In genomic region chr4:3308691-3309090, GRCh38 we compare ENCODE assay signal across 17 cellular contexts. TPM values are rescaled to one million over a fixed set of nuclear protein-coding genes. Genes with fewer than 3 reads are reported as not detected.
DNase-seq lines count a peak whose midpoint lies in the region; ATAC-seq, FAIRE-seq and TF ChIP-seq lines count a peak whose summit lies in the region.
"Had no signal": no experiment of that assay in that cellular context is flagged by ENCODE, and none has a peak within 500 bp of the region (broad histone marks: within the 10 kb centered on the region; RNA-seq: fewer than 3 reads in every experiment).

No MANE protein-coding gene starts in this region.

- no peak overlapping the region for H3K27ac Mint-ChIP-seq in activated naive CD4-positive, alpha-beta T cell treated with anti-CD3 and anti-CD28 coated beads, Interleukin-2, amount 10 ng/mL, durations not matched to agents 7 days and 5 days
- H3K27ac Mint-ChIP-seq: activated naive CD8-positive, alpha-beta T cell treated with anti-CD3 and anti-CD28 coated beads, Interleukin-2, amount 50 U/mL, for 24 hours; B cell had no signal

- no peaks in the 10 kb centered on the region for H3K27me3 ChIP-seq in tibial artery

- peaks cover 77% of the 10 kb centered on the region for H3K27me3 Mint-ChIP-seq in activated naive CD4-positive, alpha-beta T cell treated with anti-CD3 and anti-CD28 coated beads, Interleukin-2, amount 10 ng/mL, durations not matched to agents 7 days and 5 days
- H3K27me3 Mint-ChIP-seq: B cell; central memory CD8-positive, alpha-beta T cell had no signal

- no peak overlapping the region for H3K4me3 Mint-ChIP-seq in activated naive CD4-positive, alpha-beta T cell treated with anti-CD3 and anti-CD28 coated beads, Interleukin-2, amount 10 ng/mL, durations not matched to agents 7 days and 5 days
- H3K4me3 Mint-ChIP-seq: activated naive CD8-positive, alpha-beta T cell treated with anti-CD3 and anti-CD28 coated beads, Interleukin-2, amount 50 U/mL, for 24 hours; B cell; central memory CD8-positive, alpha-beta T cell had no signal

- no peak overlapping the region for H3K4me3 ChIP-seq in kidney (ENCODE audit: low read length in 2 of 2)
- H3K4me3 ChIP-seq in tibial artery, result no peak overlapping the region

- peaks cover 26% of the 10 kb centered on the region for H3K4me1 Mint-ChIP-seq in activated naive CD4-positive, alpha-beta T cell treated with anti-CD3 and anti-CD28 coated beads, Interleukin-2, amount 10 ng/mL, durations not matched to agents 7 days and 5 days

- ATAC-seq in GM19397 (IDR thresholded peaks at IDR 0.05; ENCODE audit: unreplicated experiment) (no peak), HG03571 (IDR thresholded peaks at IDR 0.05; ENCODE audit: unreplicated experiment) (no peak)
- ATAC-seq: activated naive CD8-positive, alpha-beta T cell treated with anti-CD3 and anti-CD28 coated beads, Interleukin-2, amount 50 U/mL, for 24 hours; naive thymus-derived CD4-positive, alpha-beta T cell had no signal

- H3K9me3 ChIP-seq in kidney (ENCODE audit: control insufficient read depth in 1 of 2, low read length in 2 of 2) (no peaks in the 10 kb centered on the region), tibial artery (no peaks in the 10 kb centered on the region)

- intact Hi-C loops in kidney (cut with DNase I) (no loop called here), tibial artery (cut with DNase I; ENCODE audit: low total_unique reads) (no loop called here)

- peak; percentile 15 for DNase-seq in activated naive CD4-positive, alpha-beta T cell treated with anti-CD3 and anti-CD28 coated beads, Interleukin-2, amount 10 ng/mL, durations not matched to agents 7 days and 5 days
- DNase-seq in activated naive CD4-positive, alpha-beta T cell (lab: John Stamatoyannopoulos, UW), result no peak
- DNase-seq in NCI-H2029 (lab: John Stamatoyannopoulos, UW) (peak; percentile 67), kidney (peak; percentile 39), tibial artery (peak; percentile 6 to 25)
- DNase-seq: activated CD4-positive, alpha-beta T cell treated with anti-CD3 and anti-CD28 coated beads for 4 hours; activated naive CD8-positive, alpha-beta T cell treated with anti-CD3 and anti-CD28 coated beads, Interleukin-2, amount 50 U/mL, for 24 hours; EL; KBM-7; naive thymus-derived CD4-positive, alpha-beta T cell; NCI-H1092; substantia nigra; T-helper 2 cell had no signal

- H3K36me3 Mint-ChIP-seq in activated naive CD4-positive, alpha-beta T cell treated with anti-CD3 and anti-CD28 coated beads, Interleukin-2, amount 10 ng/mL, durations not matched to agents 7 days and 5 days, result no peaks in the 10 kb centered on the region
- H3K36me3 Mint-ChIP-seq: naive thymus-derived CD4-positive, alpha-beta T cell had no signal

- CTCF ChIA-PET in activated naive CD4-positive, alpha-beta T cell treated with anti-CD3 and anti-CD28 coated beads, Interleukin-2, amount 10 ng/mL, durations not matched to agents 7 days and 5 days (lab: Charles Lee), result interaction anchor here (0.7 kb wide), 1 partner anchor 247 kb away, joined by 3 read pairs; no protein-coding TSS in a partner anchor

- no peak for FAIRE-seq in kidney (lab: Jason Lieb, UNC)

- H3K4me1 ChIP-seq in kidney (ENCODE audit: control insufficient read depth in 1 of 2, insufficient read depth in 1 of 2, low read depth in 1 of 2, low read length in 2 of 2) (peaks cover 12 to 19% of the 10 kb centered on the region in 2 donors), tibial artery (peaks cover 0 to 19% (median 10%) of the 10 kb centered on the region in 4 donors)

- H3K36me3 ChIP-seq in kidney (ENCODE audit: control insufficient read depth in 1 of 2, insufficient read depth in 2 of 2, low read length in 2 of 2), result peaks cover 0 to 2% of the 10 kb centered on the region in 2 donors
- H3K36me3 ChIP-seq in tibial artery, result no peaks in the 10 kb centered on the region

- H3K9ac ChIP-seq in kidney (ENCODE audit: low read length in 2 of 2), result no peak overlapping the region

- no peaks in the 10 kb centered on the region for H3K9me3 Mint-ChIP-seq in activated naive CD4-positive, alpha-beta T cell treated with anti-CD3 and anti-CD28 coated beads, Interleukin-2, amount 10 ng/mL, durations not matched to agents 7 days and 5 days
- H3K9me3 Mint-ChIP-seq: activated naive CD8-positive, alpha-beta T cell treated with anti-CD3 and anti-CD28 coated beads, Interleukin-2, amount 50 U/mL, for 24 hours; central memory CD8-positive, alpha-beta T cell; naive thymus-derived CD4-positive, alpha-beta T cell had no signal

- no peak for TF ChIP-seq CTCF in kidney (IDR thresholded peaks at IDR 0.05; ENCODE audit: borderline replicate concordance, extremely low read depth, insufficient read depth)
- TF ChIP-seq CTCF in tibial artery (IDR thresholded peaks at IDR 0.05), result no peak

- H3K27ac ChIP-seq in kidney (ENCODE audit: low read depth in 2 of 2, low read length in 2 of 2) (no peak overlapping the region), tibial artery (no peak overlapping the region)

RNA-seq across cellular contexts. Expression of gene RGS12, which starts 15.9 kb away (rescaled TPM):
- total RNA-seq in kidney, result 35.5 TPM
- polyA plus RNA-seq in kidney (ENCODE audit: insufficient read depth, low read depth, low replicate concordance), result 18.0 TPM

RNA-seq across cellular contexts. Expression of gene MSANTD1, which starts 59.7 kb away (rescaled TPM):
- total RNA-seq in kidney, result 0.91 TPM
- polyA plus RNA-seq in kidney (ENCODE audit: insufficient read depth, low read depth, low replicate concordance), result not detected
- polyA plus RNA-seq: naive thymus-derived CD4-positive, alpha-beta T cell had no signal

Comparison
In these comparisons a context has a peak if more than half of its experiments do, and no peak if none do; other contexts are left out.
1. DNase-seq: peak in activated naive CD4-positive, alpha-beta T cell treated with anti-CD3 and anti-CD28 coated beads, Interleukin-2, amount 10 ng/mL, durations not matched to agents 7 days and 5 days (single experiment), NCI-H2029 (single experiment), kidney (single experiment) and tibial artery (2 of 2); none in activated naive CD4-positive, alpha-beta T cell (0 of 4).